9 cellular contexts compared by ENCODE assay signal in the genomic region with DNA sequence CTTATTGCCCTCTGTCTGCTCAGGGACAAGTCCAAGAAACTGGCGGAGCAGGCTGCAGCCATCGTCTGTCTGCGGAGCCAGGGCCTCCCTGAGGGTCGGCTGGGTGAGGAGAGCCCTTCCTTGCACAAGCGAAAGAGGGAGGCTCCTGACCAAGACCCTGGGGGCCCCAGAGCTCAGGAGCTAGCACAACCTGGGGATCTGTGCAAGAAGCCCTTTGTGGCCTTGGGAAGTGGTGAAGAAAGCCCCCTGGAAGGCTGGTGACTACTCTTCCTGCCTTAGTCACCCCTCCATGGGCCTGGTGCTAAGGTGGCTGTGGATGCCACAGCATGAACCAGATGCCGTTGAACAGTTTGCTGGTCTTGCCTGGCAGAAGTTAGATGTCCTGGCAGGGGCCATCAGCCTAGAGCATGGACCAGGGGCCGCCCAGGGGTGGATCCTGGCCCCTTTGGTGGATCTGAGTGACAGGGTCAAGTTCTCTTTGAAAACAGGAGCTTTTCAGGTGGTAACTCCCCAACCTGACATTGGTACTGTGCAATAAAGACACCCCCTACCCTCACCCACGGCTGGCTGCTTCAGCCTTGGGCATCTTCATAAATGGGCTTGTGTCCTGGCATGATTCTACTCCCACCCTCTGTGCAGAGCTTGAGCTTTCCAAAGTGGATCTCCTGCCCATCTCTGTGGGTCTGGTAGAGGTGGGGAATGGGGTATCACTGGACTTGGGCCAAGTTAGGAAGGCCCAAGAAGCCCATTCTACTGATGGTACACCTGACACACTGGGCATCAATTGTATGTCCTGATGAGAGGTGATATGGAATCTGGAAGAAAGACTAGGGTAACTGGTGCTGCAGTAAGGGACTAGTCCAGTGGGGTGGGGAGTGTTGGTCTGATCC. TPM values are rescaled to one million over a fixed set of nuclear protein-coding genes. Genes with fewer than 3 reads are reported as not detected.
DNase-seq lines count a peak whose midpoint lies in the region; ATAC-seq and TF ChIP-seq lines count a peak whose summit lies in the region.
"Had no signal": no experiment of that assay in that cellular context is flagged by ENCODE, and none has a peak within 500 bp of the region (broad histone marks: within the 10 kb centered on the region; RNA-seq: fewer than 3 reads in every experiment).

No MANE protein-coding gene starts in this region.

- WGBS in right lobe of liver (ENCODE audit: insufficient coverage, low coverage, low lambda C conversion rate, missing lambda C conversion rate), result 83% methylated on average over 1 of the region's 8 CpGs

- H3K27ac Mint-ChIP-seq in activated T-cell treated with anti-CD3 and anti-CD28 coated beads, Interleukin-2, amount 50 U/mL, for 72 hours, result peak overlapping the region; percentile 95

- peak overlapping the region; percentile 75 to 96 (median 83) for H3K27ac ChIP-seq in right lobe of liver

- H3K36me3 ChIP-seq in right lobe of liver, result peaks cover 0 to 3% (median 0%) of the 10 kb centered on the region in 4 donors

- no peaks in the 10 kb centered on the region for H3K9me3 ChIP-seq in right lobe of liver

- H3K36me3 Mint-ChIP-seq in activated T-cell treated with anti-CD3 and anti-CD28 coated beads, Interleukin-2, amount 50 U/mL, for 72 hours (ENCODE audit: insufficient read depth in 2 of 2), result peaks cover 13 to 15% of the 10 kb centered on the region in 2 donors

- no peak for TF ChIP-seq POLR2A in right lobe of liver (IDR thresholded peaks at IDR 0.05)

- no peak for DNase-seq in Jurkat, Clone E6-1 (ENCODE audit: low read depth, low spot score)
- no peak for DNase-seq in activated T-cell treated with anti-CD3 and anti-CD28 coated beads, Interleukin-2, amount 50 U/mL, for 72 hours
- DNase-seq in right lobe of liver (peak in 1 of 3 donors; percentile 49), NCI-H524 treated with DMSO at 0.1 percent for 48 hours (lab: John Stamatoyannopoulos, UW) (no peak), NCI-H2196 (lab: John Stamatoyannopoulos, UW; ENCODE audit: unreplicated experiment) (no peak)
- DNase-seq in stimulated activated naive CD8-positive, alpha-beta T cell treated with anti-CD3 and anti-CD28 coated beads, Interleukin-15, Interleukin-2, amounts not matched to agents 100 U/mL and 50 U/mL, for 24 hours, result peak; percentile 48
- DNase-seq: NCI-H748 treated with DMSO at 0.1 percent for 48 hours, retina had no signal

- peak overlapping the region; percentile 77 to 79 for H3K4me3 Mint-ChIP-seq in activated T-cell treated with anti-CD3 and anti-CD28 coated beads, Interleukin-2, amount 50 U/mL, for 72 hours

- no peaks in the 10 kb centered on the region for H3K27me3 Mint-ChIP-seq in activated T-cell treated with anti-CD3 and anti-CD28 coated beads, Interleukin-2, amount 50 U/mL, for 72 hours (ENCODE audit: low read depth)

- H3K9me3 Mint-ChIP-seq in activated T-cell treated with anti-CD3 and anti-CD28 coated beads, Interleukin-2, amount 50 U/mL, for 72 hours, result no peaks in the 10 kb centered on the region

- H3K4me1 ChIP-seq in right lobe of liver, result peaks cover 2 to 84% (median 38%) of the 10 kb centered on the region in 4 donors

- intact Hi-C loops in right lobe of liver (cut with DNase I), result loop anchor here in 1 of 2 donors (10.0 kb wide), 1 partner anchor 156 kb away; a partner anchor contains a TSS

- peak overlapping the region; percentile 38 for H3K4me3 ChIP-seq in Jurkat, Clone E6-1 (ENCODE audit: low read length)
- H3K4me3 ChIP-seq in right lobe of liver, result no peak overlapping the region

- TF ChIP-seq CTCF in right lobe of liver (IDR thresholded peaks at IDR 0.05), result no peak

- ATAC-seq in activated T-cell treated with anti-CD3 and anti-CD28 coated beads, Interleukin-2, amount 50 U/mL, for 72 hours (replicated peaks in 1 of 2), result no peak
- ATAC-seq in right lobe of liver (no peak), GM18867 (IDR thresholded peaks at IDR 0.05; ENCODE audit: unreplicated experiment) (no peak)
- no peak for ATAC-seq in stimulated activated naive CD8-positive, alpha-beta T cell treated with anti-CD3 and anti-CD28 coated beads, Interleukin-15, Interleukin-2, amounts not matched to agents 100 U/mL and 50 U/mL, for 24 hours

- peaks cover 88% of the 10 kb centered on the region for H3K4me1 Mint-ChIP-seq in activated T-cell treated with anti-CD3 and anti-CD28 coated beads, Interleukin-2, amount 50 U/mL, for 72 hours (ENCODE audit: low read depth)

- H3K27me3 ChIP-seq in right lobe of liver, result no peaks in the 10 kb centered on the region

RNA-seq across cellular contexts. Expression of a gene that starts 6.2 kb away (rescaled TPM):
- 29.8 TPM for polyA plus RNA-seq in Jurkat, Clone E6-1 (2012; ENCODE audit: insufficient read depth, insufficient read length)
- total RNA-seq in activated T-cell treated with anti-CD3 and anti-CD28 coated beads, Interleukin-2, amount 50 U/mL, for 72 hours, result 10 to 100 TPM; 79.7 to 82.5 TPM
- total RNA-seq in right lobe of liver, result 10 to 100 TPM; 19.9 to 30.1 (median 25.1) TPM

RNA-seq across cellular contexts. Expression of a gene that starts 55.9 kb away (rescaled TPM):
- 30.2 TPM for polyA plus RNA-seq in Jurkat, Clone E6-1 (2012; ENCODE audit: insufficient read depth, insufficient read length)
- 10 to 100 TPM; 21.4 to 22.4 TPM for total RNA-seq in activated T-cell treated with anti-CD3 and anti-CD28 coated beads, Interleukin-2, amount 50 U/mL, for 72 hours
- total RNA-seq in right lobe of liver, result 10 to 100 TPM in 2 of 6 experiments, 1 to 10 TPM in 4; 7.9 to 16.4 (median 9.2) TPM

RNA-seq across cellular contexts. Expression of a gene that starts 55.9 kb away (rescaled TPM):
- polyA plus RNA-seq in Jurkat, Clone E6-1 (2012; ENCODE audit: insufficient read depth, insufficient read length), result 19.9 TPM
- total RNA-seq in activated T-cell treated with anti-CD3 and anti-CD28 coated beads, Interleukin-2, amount 50 U/mL, for 72 hours, result 10 to 100 TPM; 12.6 to 13.4 TPM
- total RNA-seq in right lobe of liver, result 1 to 10 TPM; 5.4 to 10.0 (median 6.3) TPM
